12 cellular contexts compared by ENCODE assay signal in genomic region chr5:108919591-108920326, GRCh38.
DNase-seq lines count a peak whose midpoint lies in the region; ATAC-seq, FAIRE-seq and TF ChIP-seq lines count a peak whose summit lies in the region.
"Had no signal": no experiment of that assay in that cellular context is flagged by ENCODE, and none has a peak within 500 bp of the region (broad histone marks: within the 10 kb centered on the region; RNA-seq: fewer than 3 reads in every experiment).

No MANE protein-coding gene starts in this region.

- no peaks in the 10 kb centered on the region for H3K9me3 ChIP-seq in A673 (ENCODE audit: low read depth, low read length, poor library complexity, severe bottlenecking)
- H3K9me3 ChIP-seq: BLaER1 treated with 17β-estradiol and CSF1 and Interleukin-3, amounts not matched to agents 10 nM and 100 nM had no signal

- H3K4me1 Mint-ChIP-seq in stimulated activated naive CD8-positive, alpha-beta T cell treated with anti-CD3 and anti-CD28 coated beads, Interleukin-15, amount 100 ng/mL, for 72 hours: no peaks in the 10 kb centered on the region

- CTCF ChIA-PET in A673 (lab: Charles Lee): no interaction called here

- no peaks in the 10 kb centered on the region for H3K27me3 ChIP-seq in A673 (replicated peaks; ENCODE audit: insufficient read depth, low read depth, low read length, poor library complexity)
- H3K27me3 ChIP-seq: BLaER1 treated with 17β-estradiol and CSF1 and Interleukin-3, amounts not matched to agents 10 nM and 100 nM; brain microvascular endothelial cell had no signal

- POLR2A ChIA-PET in A673 (lab: Charles Lee; ENCODE audit: low non-redundant PET): no interaction called here

- peak; percentile 20 for DNase-seq in A673 (ENCODE audit: low spot score)
- DNase-seq in GM19239 (ENCODE audit: insufficient read length, low spot score): no peak
- peak; percentile 16 for DNase-seq in NCI-H69 (lab: John Stamatoyannopoulos, UW)
- DNase-seq in fibroblast of villous mesenchyme (ENCODE audit: low read depth): peak; percentile 11
- no peak for DNase-seq in iPS-NIHi7 (ENCODE audit: extremely low spot score)
- DNase-seq in stimulated activated naive CD8-positive, alpha-beta T cell treated with anti-CD3 and anti-CD28 coated beads, Interleukin-15, amount 100 ng/mL, for 72 hours: no peak
- no peak for DNase-seq in GDM1 (lab: John Stamatoyannopoulos, UW)
- DNase-seq in DMS153 treated with DMSO at 0.1 percent for 48 hours (lab: John Stamatoyannopoulos, UW; ENCODE audit: unreplicated experiment): no peak
- DNase-seq: brain microvascular endothelial cell, hippocampal formation had no signal

- ATAC-seq in stimulated activated naive CD8-positive, alpha-beta T cell treated with anti-CD3 and anti-CD28 coated beads, Interleukin-15, amount 100 ng/mL, for 72 hours: no peak
- ATAC-seq: K562 had no signal

- H3K4me1 ChIP-seq in A673 (ENCODE audit: insufficient read depth, low read length, poor library complexity, severe bottlenecking): peaks cover 9% of the 10 kb centered on the region

- no peak overlapping the region for H3K4me3 Mint-ChIP-seq in stimulated activated naive CD8-positive, alpha-beta T cell treated with anti-CD3 and anti-CD28 coated beads, Interleukin-15, amount 100 ng/mL, for 72 hours

- no peaks in the 10 kb centered on the region for H3K36me3 ChIP-seq in A673 (ENCODE audit: insufficient read depth, low read length, poor library complexity, severe bottlenecking)
- H3K36me3 ChIP-seq: BLaER1 treated with 17β-estradiol and CSF1 and Interleukin-3, amounts not matched to agents 10 nM and 100 nM; brain microvascular endothelial cell had no signal

- TF ChIP-seq CTCF in A673 (conservative IDR thresholded peaks at IDR 0.05; ENCODE audit: low read depth, low read length) (peak; percentile 57), fibroblast of villous mesenchyme (IDR thresholded peaks at IDR 0.05; ENCODE audit: insufficient read depth, low read depth, low read length) (no peak)

- no peak overlapping the region for H3K4me3 ChIP-seq in A673 (ENCODE audit: low read depth, low read length, poor library complexity, severe bottlenecking)
- no peak overlapping the region for H3K4me3 ChIP-seq in fibroblast of villous mesenchyme (ENCODE audit: low read depth, low read length)
- H3K4me3 ChIP-seq: BLaER1 treated with 17β-estradiol and CSF1 and Interleukin-3, amounts not matched to agents 10 nM and 100 nM; K562 had no signal

- BruUV-seq in A673 (replicated peaks; lab: Mats Ljungman, UMichigan): no TSS peak

- intact Hi-C loops in A673 (cut with micrococcal nuclease; ENCODE audit: unreplicated experiment): loop anchor here (5.0 to 10.0 kb wide), 3 partner anchors 513 to 768 kb away; partner anchors contain the start of gene MAN2A1

- no peak overlapping the region for H3K27ac Mint-ChIP-seq in stimulated activated naive CD8-positive, alpha-beta T cell treated with anti-CD3 and anti-CD28 coated beads, Interleukin-15, amount 100 ng/mL, for 72 hours

- H3K27me3 Mint-ChIP-seq in stimulated activated naive CD8-positive, alpha-beta T cell treated with anti-CD3 and anti-CD28 coated beads, Interleukin-15, amount 100 ng/mL, for 72 hours: no peaks in the 10 kb centered on the region

- H3K27ac ChIP-seq in A673 (ENCODE audit: low read depth, low read length, poor library complexity, severe bottlenecking): no peak overlapping the region
- H3K27ac ChIP-seq: BLaER1 treated with 17β-estradiol and CSF1 and Interleukin-3, amounts not matched to agents 10 nM and 100 nM; brain microvascular endothelial cell had no signal

- H3K9me3 Mint-ChIP-seq in stimulated activated naive CD8-positive, alpha-beta T cell treated with anti-CD3 and anti-CD28 coated beads, Interleukin-15, amount 100 ng/mL, for 72 hours: no peaks in the 10 kb centered on the region

- peak; percentile 82 for FAIRE-seq in GM19239 (lab: Jason Lieb, UNC)
- FAIRE-seq: K562 had no signal

Comparison
In these comparisons a context has a peak if more than half of its experiments do, and no peak if none do; other contexts are left out.
1. DNase-seq: peak in A673 (single experiment), NCI-H69 (single experiment) and fibroblast of villous mesenchyme (single experiment); none in GM19239 (single experiment), iPS-NIHi7 (single experiment), stimulated activated naive CD8-positive, alpha-beta T cell treated with anti-CD3 and anti-CD28 coated beads, Interleukin-15, amount 100 ng/mL, for 72 hours (0 of 2), GDM1 (single experiment) and DMS153 treated with DMSO at 0.1 percent for 48 hours (single experiment).